Comparison of ENCODE assay signal across 15 cellular contexts in the genomic region with DNA sequence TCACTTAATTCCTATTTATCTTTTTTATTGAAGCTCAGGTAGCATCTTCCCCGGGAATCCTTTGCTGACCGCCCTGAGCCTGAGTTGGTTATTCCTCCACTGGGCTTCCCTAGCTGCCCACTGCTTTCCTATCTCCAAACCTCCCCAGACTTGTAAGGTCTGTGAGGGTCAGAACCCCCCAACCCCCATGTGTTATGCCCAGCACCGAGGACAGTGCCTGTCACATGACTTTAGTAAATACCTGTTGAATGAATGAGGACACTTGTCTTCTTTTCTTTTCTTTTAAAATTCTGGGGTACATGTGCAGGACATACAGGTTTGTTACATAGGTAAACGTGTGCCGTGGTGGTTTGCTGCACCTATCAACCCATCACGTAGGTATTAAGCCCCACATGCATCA.
DNase-seq lines count a peak whose midpoint lies in the region; ATAC-seq, FAIRE-seq and TF ChIP-seq lines count a peak whose summit lies in the region.
"Had no signal": no experiment of that assay in that cellular context is flagged by ENCODE, and none has a peak within 500 bp of the region (broad histone marks: within the 10 kb centered on the region; RNA-seq: fewer than 3 reads in every experiment).

No MANE protein-coding gene starts in this region.

- WGBS in GM12878 (ENCODE audit: insufficient coverage, insufficient replicate concordance, low lambda C conversion rate, missing lambda C conversion rate) = 32% methylated on average over 6 of the region's 6 CpGs
- WGBS in endodermal cell (ENCODE audit: insufficient coverage in 1 of 2, insufficient read length in 1 of 2), 2 experiments = 92 to 100% methylated on average over 5 to 6 of the region's 6 CpGs
- 71% methylated on average over 6 of the region's 6 CpGs for WGBS in prostate gland
- WGBS in sigmoid colon, 2 donors = 81 to 90% methylated on average over 6 of the region's 6 CpGs

- H4K20me1 ChIP-seq in GM23338 (replicated peaks; ENCODE audit: insufficient read depth) = peaks cover 20% of the 10 kb centered on the region
- H4K20me1 ChIP-seq in GM12878 (ENCODE audit: control insufficient read depth, insufficient read depth) = no peaks in the 10 kb centered on the region

- H3K4me3 Mint-ChIP-seq in GM23338 = no peak overlapping the region
- H3K4me3 Mint-ChIP-seq in endodermal cell = no peak overlapping the region
- H3K4me3 Mint-ChIP-seq: B cell; CD4-positive, alpha-beta memory T cell had no signal

- H3K27ac ChIP-seq in GM23338 (ENCODE audit: low read depth) = peak overlapping the region; percentile 64; the same call in 1 of the 2 replicates
- H3K27ac ChIP-seq in GM12878 (ENCODE audit: control insufficient read depth, insufficient read depth) = no peak overlapping the region
- peak overlapping the region; percentile 90 for H3K27ac ChIP-seq in endodermal cell (ENCODE audit: low read depth, low read length)
- peak overlapping the region; percentile 3 to 36 for H3K27ac ChIP-seq in prostate gland
- no peak overlapping the region for H3K27ac ChIP-seq in sigmoid colon

- no peak for TF ChIP-seq RAD21 in GM12878 (IDR thresholded peaks at IDR 0.05; ENCODE audit: insufficient read depth, low read depth, low read length)

- POLR2A ChIA-PET in GM12878 (lab: Charles Lee) = no interaction called here

- peaks cover 10% of the 10 kb centered on the region for H3K27me3 Mint-ChIP-seq in GM23338 (ENCODE audit: insufficient read depth, low read depth, poor library complexity)
- no peaks in the 10 kb centered on the region for H3K27me3 Mint-ChIP-seq in endodermal cell (ENCODE audit: insufficient read depth)
- H3K27me3 Mint-ChIP-seq: B cell; CD4-positive, alpha-beta memory T cell had no signal

- H3K9me3 Mint-ChIP-seq in GM23338 (no peaks in the 10 kb centered on the region), endodermal cell (peaks cover 4% of the 10 kb centered on the region)
- H3K9me3 Mint-ChIP-seq: CD4-positive, alpha-beta memory T cell had no signal

- H3K4me2 ChIP-seq in GM23338 (no peak overlapping the region), GM12878 (ENCODE audit: control insufficient read depth, insufficient read depth) (no peak overlapping the region)

- SMC1A ChIA-PET in GM12878 (lab: Charles Lee; ENCODE audit: uncharacterized antibody, unreplicated experiment) = no interaction called here

- H3K27ac Mint-ChIP-seq in GM23338 = peak overlapping the region; percentile 74; the same call in 1 of the 2 replicates
- H3K27ac Mint-ChIP-seq in endodermal cell = no peak overlapping the region
- H3K27ac Mint-ChIP-seq: CD4-positive, alpha-beta memory T cell had no signal

- H3F3A ChIP-seq in GM23338 (replicated peaks; ENCODE audit: low read depth) = no peaks in the 10 kb centered on the region

- CTCF ChIA-PET in GM12878 (lab: Yijun Ruan, JAX) = no interaction called here

- H3K4me1 Mint-ChIP-seq in GM23338 = peaks cover 59% of the 10 kb centered on the region
- H3K4me1 Mint-ChIP-seq in endodermal cell = peaks cover 35% of the 10 kb centered on the region

- H3K27me3 ChIP-seq in GM23338 (ENCODE audit: insufficient read depth) = no peaks in the 10 kb centered on the region
- H3K27me3 ChIP-seq in GM12878 (replicated peaks in 1 of 2; ENCODE audit: control insufficient read depth in 2 of 2, insufficient read depth in 2 of 2, low read length in 1 of 2) = no peaks in the 10 kb centered on the region
- H3K27me3 ChIP-seq in endodermal cell (ENCODE audit: control insufficient read depth, insufficient read depth, low read length, poor library complexity, severe bottlenecking) = no peaks in the 10 kb centered on the region
- H3K27me3 ChIP-seq in prostate gland (replicated peaks; ENCODE audit: insufficient read depth) = no peaks in the 10 kb centered on the region
- H3K27me3 ChIP-seq in sigmoid colon = no peaks in the 10 kb centered on the region

- RAD21 ChIA-PET in GM12878 (lab: Charles Lee; ENCODE audit: unreplicated experiment) = no interaction called here

- BruUV-seq in GM12878 (replicated peaks; lab: Mats Ljungman, UMichigan) = no TSS peak

- TF ChIP-seq POLR2A in GM12878 (IDR thresholded peaks at IDR 0.05; ENCODE audit: low read depth, low read length) = no peak
- TF ChIP-seq POLR2A in prostate gland (IDR thresholded peaks at IDR 0.05) = no peak
- no peak for TF ChIP-seq POLR2A in sigmoid colon (IDR thresholded peaks at IDR 0.05)

- H3K9me2 ChIP-seq in GM23338 (ENCODE audit: insufficient read depth) = no peaks in the 10 kb centered on the region

- TF ChIP-seq EP300 in GM12878 (IDR thresholded peaks at IDR 0.05; ENCODE audit: borderline replicate concordance in 1 of 2, control insufficient read depth in 1 of 2, low read depth in 2 of 2, low read length in 2 of 2) (no peak), sigmoid colon (IDR thresholded peaks at IDR 0.05) (no peak)

- ATAC-seq in GM23338 (no peak), GM12878 (no peak)

- DNase-seq in GM23338 (ENCODE audit: low spot score) (no peak), GM12878 (ENCODE audit: low read depth, low spot score) (no peak), endodermal cell (no peak), prostate gland (ENCODE audit: low spot score) (no peak), sigmoid colon (no peak), NCI-H1694 (lab: John Stamatoyannopoulos, UW) (no peak), HPDE6-E6E7 (ENCODE audit: extremely low spot score) (no peak)
- DNase-seq in stimulated activated CD8-positive, alpha-beta memory T cell treated with anti-CD3 and anti-CD28 coated beads, Interleukin-4, amount 100 ng/mL, for 48 hours = no peak
- DNase-seq: ACHN; CD4-positive, alpha-beta memory T cell; DMS79; KBM-7 had no signal

- TF ChIP-seq CTCF in GM23338 (conservative IDR thresholded peaks at IDR 0.05; ENCODE audit: low read depth in 2 of 2) (no peak), GM12878 (IDR thresholded peaks at IDR 0.05 in 2 of 3, conservative IDR thresholded peaks at IDR 0.05 in 1 of 3; ENCODE audit: control insufficient read depth in 2 of 3, extremely low read depth in 1 of 3, insufficient read depth in 1 of 3, low read depth in 3 of 3, low read length in 3 of 3) (no peak), endodermal cell (conservative IDR thresholded peaks at IDR 0.05) (no peak), prostate gland (IDR thresholded peaks at IDR 0.05) (no peak), sigmoid colon (IDR thresholded peaks at IDR 0.05) (no peak)

- FAIRE-seq in GM12878 (lab: Jason Lieb, UNC) = no peak
- FAIRE-seq: GM12891, H54 had no signal

- no peak overlapping the region for H3K9ac ChIP-seq in GM12878 (ENCODE audit: control insufficient read depth, insufficient read depth, low read length)
- H3K9ac ChIP-seq in endodermal cell (ENCODE audit: extremely low read depth, low read length, poor library complexity, severe bottlenecking) = no peak overlapping the region

- H3K36me3 ChIP-seq in GM23338 (ENCODE audit: insufficient read depth) (no peaks in the 10 kb centered on the region), GM12878 (ENCODE audit: control insufficient read depth in 2 of 2, insufficient read depth in 2 of 2, low read length in 1 of 2) (no peaks in the 10 kb centered on the region), endodermal cell (ENCODE audit: control insufficient read depth, insufficient read depth, low read length) (no peaks in the 10 kb centered on the region), prostate gland (no peaks in the 10 kb centered on the region), sigmoid colon (no peaks in the 10 kb centered on the region)

- H3K36me3 Mint-ChIP-seq in GM23338 (ENCODE audit: low read depth) = peaks cover 6% of the 10 kb centered on the region; the same call in 2 of the 3 replicates
- H3K36me3 Mint-ChIP-seq in endodermal cell (ENCODE audit: low read depth) = no peaks in the 10 kb centered on the region
- H3K36me3 Mint-ChIP-seq: CD4-positive, alpha-beta memory T cell had no signal

- H3K9me3 ChIP-seq in GM12878 (replicated peaks; ENCODE audit: control insufficient read depth, insufficient read depth, low read length) (no peaks in the 10 kb centered on the region; the same call in 2 of the 3 replicates), endodermal cell (ENCODE audit: control insufficient read depth, low read length) (no peaks in the 10 kb centered on the region), prostate gland (no peaks in the 10 kb centered on the region), sigmoid colon (no peaks in the 10 kb centered on the region)

- H3K79me2 ChIP-seq in GM23338 (replicated peaks; ENCODE audit: insufficient read depth) (peaks cover 97% of the 10 kb centered on the region), GM12878 (ENCODE audit: control insufficient read depth, insufficient read depth, low read length) (no peaks in the 10 kb centered on the region)

- intact Hi-C loops in GM12878 (cut with micrococcal nuclease; ENCODE audit: unreplicated experiment) = no loop called here
- intact Hi-C loops in prostate gland (cut with DNase I) = no loop called here
- intact Hi-C loops in sigmoid colon (cut with DNase I) = no loop called here

- H3K4me3 ChIP-seq in GM23338 = no peak overlapping the region
- H3K4me3 ChIP-seq in GM12878 = no peak overlapping the region
- no peak overlapping the region for H3K4me3 ChIP-seq in endodermal cell (ENCODE audit: low read length)
- no peak overlapping the region for H3K4me3 ChIP-seq in prostate gland
- no peak overlapping the region for H3K4me3 ChIP-seq in sigmoid colon

- in situ Hi-C loops in GM12878 (cut with MboI) = no loop called here

- H2AFZ ChIP-seq in GM23338 (no peak overlapping the region), GM12878 (ENCODE audit: control insufficient read depth, low read depth, low read length) (no peak overlapping the region)

- peaks cover 37% of the 10 kb centered on the region for H3K4me1 ChIP-seq in GM23338 (ENCODE audit: insufficient read depth)
- H3K4me1 ChIP-seq in GM12878 (ENCODE audit: control insufficient read depth, insufficient read depth, low read length) = no peaks in the 10 kb centered on the region
- H3K4me1 ChIP-seq in endodermal cell (ENCODE audit: control insufficient read depth, insufficient read depth, low read length) = peaks cover 9% of the 10 kb centered on the region
- peaks cover 6% of the 10 kb centered on the region for H3K4me1 ChIP-seq in prostate gland (replicated peaks)
- H3K4me1 ChIP-seq in sigmoid colon = peaks cover 0 to 25% (median 13%) of the 10 kb centered on the region in 4 donors

TF ChIP-seq in GM23338, 12 proteins besides CTCF, POLR2A, EP300 and RAD21 (continues in another document):
- TF ChIP-seq CREB1 (CRISPR knock-in tag; IDR thresholded peaks at IDR 0.05; ENCODE audit: low read depth) = no peak

TF ChIP-seq in GM12878, 131 proteins besides CTCF, POLR2A, EP300 and RAD21 (continues in another document):
- TF ChIP-seq, protein P1, sequence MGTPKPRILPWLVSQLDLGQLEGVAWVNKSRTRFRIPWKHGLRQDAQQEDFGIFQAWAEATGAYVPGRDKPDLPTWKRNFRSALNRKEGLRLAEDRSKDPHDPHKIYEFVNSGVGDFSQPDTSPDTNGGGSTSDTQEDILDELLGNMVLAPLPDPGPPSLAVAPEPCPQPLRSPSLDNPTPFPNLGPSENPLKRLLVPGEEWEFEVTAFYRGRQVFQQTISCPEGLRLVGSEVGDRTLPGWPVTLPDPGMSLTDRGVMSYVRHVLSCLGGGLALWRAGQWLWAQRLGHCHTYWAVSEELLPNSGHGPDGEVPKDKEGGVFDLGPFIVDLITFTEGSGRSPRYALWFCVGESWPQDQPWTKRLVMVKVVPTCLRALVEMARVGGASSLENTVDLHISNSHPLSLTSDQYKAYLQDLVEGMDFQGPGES (IDR thresholded peaks at IDR 0.05) = no peak

Comparison
In these comparisons a context has a peak if more than half of its experiments do, and no peak if none do; other contexts are left out.
1. H3K27ac ChIP-seq: peak in GM23338 (single experiment), endodermal cell (single experiment) and prostate gland (2 of 2); none in GM12878 (single experiment) and sigmoid colon (0 of 4).